In the genomic region with DNA sequence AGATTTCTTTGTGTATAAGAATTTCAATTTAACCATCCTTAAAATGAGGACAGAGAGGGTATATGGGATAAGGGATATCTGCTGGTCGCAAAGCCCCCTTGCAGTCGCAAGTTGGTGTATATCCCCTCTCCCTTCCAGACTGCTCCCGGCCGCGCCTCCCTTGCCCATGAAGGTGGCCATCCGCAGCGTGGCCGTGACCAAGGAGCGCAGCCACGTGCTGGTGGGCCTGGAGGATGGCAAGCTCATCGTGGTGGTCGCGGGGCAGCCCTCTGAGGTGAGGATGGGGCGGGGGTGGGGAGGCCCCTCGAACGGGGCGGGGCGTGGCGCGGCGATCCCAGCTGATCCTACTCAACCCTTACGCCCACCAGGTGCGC, we compare ENCODE assay signal across 10 cellular contexts. TPM values are rescaled to one million over a fixed set of nuclear protein-coding genes. Genes with fewer than 3 reads are reported as not detected.
DNase-seq lines count a peak whose midpoint lies in the region; ATAC-seq, FAIRE-seq and TF ChIP-seq lines count a peak whose summit lies in the region.
"Had no signal": no experiment of that assay in that cellular context is flagged by ENCODE, and none has a peak within 500 bp of the region (broad histone marks: within the 10 kb centered on the region; RNA-seq: fewer than 3 reads in every experiment).

No MANE protein-coding gene starts in this region.

- CTCF ChIA-PET in Caco-2 (lab: Charles Lee): no interaction called here

- H3K27ac ChIP-seq in ACC112 (ENCODE audit: low read depth, low read length): no peak overlapping the region
- H3K27ac ChIP-seq in epithelial cell of prostate: peak overlapping the region; percentile 52
- no peak overlapping the region for H3K27ac ChIP-seq in neural cell (ENCODE audit: low read length)
- H3K27ac ChIP-seq in foreskin keratinocyte: no peak overlapping the region
- H3K27ac ChIP-seq: KMS-11 had no signal

- H3F3A ChIP-seq in neural cell (ENCODE audit: insufficient read depth, low read length, poor library complexity, severe bottlenecking): no peaks in the 10 kb centered on the region

- H3K27me3 ChIP-seq in ACC112 (ENCODE audit: insufficient read depth, low read length) (no peaks in the 10 kb centered on the region), neural cell (ENCODE audit: insufficient read depth, low read depth, low read length) (no peaks in the 10 kb centered on the region), foreskin keratinocyte (no peaks in the 10 kb centered on the region), Caco-2 (replicated peaks; ENCODE audit: control insufficient read depth, insufficient read depth, low read length) (no peaks in the 10 kb centered on the region)

- H3K9ac ChIP-seq in neural cell (ENCODE audit: low read length): no peak overlapping the region
- H3K9ac ChIP-seq: KMS-11 had no signal

- H3K4me1 Mint-ChIP-seq in Caco-2 (ENCODE audit: low read depth, unreplicated experiment): no peaks in the 10 kb centered on the region

- no peaks in the 10 kb centered on the region for H3K9me2 ChIP-seq in neural cell (ENCODE audit: insufficient read depth, low read length)

- no peaks in the 10 kb centered on the region for H4K20me1 ChIP-seq in neural cell (ENCODE audit: insufficient read depth)

- no peak overlapping the region for H3K4me3 Mint-ChIP-seq in Caco-2 (ENCODE audit: unreplicated experiment)

- H3K9me3 ChIP-seq in neural cell (ENCODE audit: low read length): no peaks in the 10 kb centered on the region
- H3K9me3 ChIP-seq in Caco-2: no peaks in the 10 kb centered on the region

- no peak overlapping the region for H3K27ac Mint-ChIP-seq in Caco-2 (ENCODE audit: unreplicated experiment)

- ATAC-seq in GM21423 (IDR thresholded peaks at IDR 0.05; ENCODE audit: unreplicated experiment) (no peak), foreskin keratinocyte (no peak)

- H3K9me3 Mint-ChIP-seq in Caco-2 (ENCODE audit: unreplicated experiment): no peaks in the 10 kb centered on the region

- no peak overlapping the region for H3K4me2 ChIP-seq in neural cell (ENCODE audit: low read length)
- H3K4me2 ChIP-seq: KMS-11 had no signal

- no TSS peak for BruUV-seq in Caco-2 (replicated peaks; lab: Mats Ljungman, UMichigan)

- intact Hi-C loops in Caco-2 (cut with micrococcal nuclease; ENCODE audit: unreplicated experiment): no loop called here

- H3K4me3 ChIP-seq in ACC112 (ENCODE audit: low read depth, low read length) (peak overlapping the region; percentile 83), neural cell (ENCODE audit: low read length) (peak overlapping the region; percentile 48), Caco-2 (ENCODE audit: low read depth, low read length) (no peak overlapping the region)

- POLR2A ChIA-PET in Caco-2 (lab: Charles Lee): no interaction called here

- no peak for TF ChIP-seq EP300 in neural cell (conservative IDR thresholded peaks at IDR 0.05; ENCODE audit: poor library complexity, severe bottlenecking)

- no peak for TF ChIP-seq RAD21 in neural cell (conservative IDR thresholded peaks at IDR 0.05)

- H3K79me2 ChIP-seq in ACC112 (ENCODE audit: control insufficient read depth, insufficient read depth, low read length, unreplicated experiment) (no peaks in the 10 kb centered on the region), neural cell (replicated peaks; ENCODE audit: insufficient read depth, low read length) (no peaks in the 10 kb centered on the region)

- H3K36me3 Mint-ChIP-seq in Caco-2 (ENCODE audit: insufficient read depth, unreplicated experiment): peaks cover 38% of the 10 kb centered on the region

- H3K4me1 ChIP-seq in ACC112 (ENCODE audit: control insufficient read depth, insufficient read depth, low read length, unreplicated experiment) (peaks cover 3% of the 10 kb centered on the region), foreskin keratinocyte (no peaks in the 10 kb centered on the region), Caco-2 (0 out of 2 replicates have a peak, but pooled peaks cover 4% of the 10 kb centered on the region)

- H3K27me3 Mint-ChIP-seq in Caco-2 (ENCODE audit: insufficient read depth, unreplicated experiment): no peaks in the 10 kb centered on the region

- TF ChIP-seq CTCF in neural cell (IDR thresholded peaks at IDR 0.05; ENCODE audit: poor library complexity, severe bottlenecking) (no peak), foreskin keratinocyte (conservative IDR thresholded peaks at IDR 0.05) (no peak), Caco-2 (IDR thresholded peaks at IDR 0.05; ENCODE audit: insufficient read depth in 1 of 2, low read depth in 1 of 2, low read length in 1 of 2, severe bottlenecking in 1 of 2, unreplicated experiment in 1 of 2) (no peak)

- H2AFZ ChIP-seq in ACC112 (ENCODE audit: low read length, unreplicated experiment) (peak overlapping the region; percentile 58), neural cell (ENCODE audit: low read depth, low read length) (no peak overlapping the region)

- no peak for FAIRE-seq in GM12892 (lab: Jason Lieb, UNC)
- FAIRE-seq: colon had no signal

- peak; percentile 22 for DNase-seq in HuH-7.5 (ENCODE audit: low spot score)
- DNase-seq in epithelial cell of prostate (ENCODE audit: low read depth, low spot score): no peak
- no peak for DNase-seq in GM12892 (ENCODE audit: insufficient read length)
- no peak for DNase-seq in foreskin keratinocyte
- no peak for DNase-seq in Caco-2

- no peaks in the 10 kb centered on the region for H3K36me3 ChIP-seq in ACC112 (ENCODE audit: insufficient read depth, low read length)
- no peaks in the 10 kb centered on the region for H3K36me3 ChIP-seq in neural cell (ENCODE audit: insufficient read depth, low read length)
- H3K36me3 ChIP-seq in Caco-2 (ENCODE audit: control insufficient read depth, insufficient read depth, low read length): peaks cover 1% of the 10 kb centered on the region; the same call in 1 of the 2 replicates

- TF ChIP-seq POLR2A in GM12892 (IDR thresholded peaks at IDR 0.05; ENCODE audit: low read depth, low read length): no peak; the same call in 1 of the 2 replicates

TF ChIP-seq in neural cell, 6 proteins besides CTCF, POLR2A, EP300 and RAD21:
- TF ChIP-seq TAF1 (IDR thresholded peaks at IDR 0.05; ENCODE audit: low read depth) (no peak), SMC3 (conservative IDR thresholded peaks at IDR 0.05; ENCODE audit: poor library complexity) (no peak), EZH2 (IDR thresholded peaks at IDR 0.05; ENCODE audit: borderline replicate concordance, insufficient read depth, low read length, poor library complexity, severe bottlenecking) (no peak), MXI1 (conservative IDR thresholded peaks at IDR 0.05; ENCODE audit: poor library complexity, severe bottlenecking) (no peak), POLR2AphosphoS5 (IDR thresholded peaks at IDR 0.05) (no peak)
- TF ChIP-seq, protein P1, sequence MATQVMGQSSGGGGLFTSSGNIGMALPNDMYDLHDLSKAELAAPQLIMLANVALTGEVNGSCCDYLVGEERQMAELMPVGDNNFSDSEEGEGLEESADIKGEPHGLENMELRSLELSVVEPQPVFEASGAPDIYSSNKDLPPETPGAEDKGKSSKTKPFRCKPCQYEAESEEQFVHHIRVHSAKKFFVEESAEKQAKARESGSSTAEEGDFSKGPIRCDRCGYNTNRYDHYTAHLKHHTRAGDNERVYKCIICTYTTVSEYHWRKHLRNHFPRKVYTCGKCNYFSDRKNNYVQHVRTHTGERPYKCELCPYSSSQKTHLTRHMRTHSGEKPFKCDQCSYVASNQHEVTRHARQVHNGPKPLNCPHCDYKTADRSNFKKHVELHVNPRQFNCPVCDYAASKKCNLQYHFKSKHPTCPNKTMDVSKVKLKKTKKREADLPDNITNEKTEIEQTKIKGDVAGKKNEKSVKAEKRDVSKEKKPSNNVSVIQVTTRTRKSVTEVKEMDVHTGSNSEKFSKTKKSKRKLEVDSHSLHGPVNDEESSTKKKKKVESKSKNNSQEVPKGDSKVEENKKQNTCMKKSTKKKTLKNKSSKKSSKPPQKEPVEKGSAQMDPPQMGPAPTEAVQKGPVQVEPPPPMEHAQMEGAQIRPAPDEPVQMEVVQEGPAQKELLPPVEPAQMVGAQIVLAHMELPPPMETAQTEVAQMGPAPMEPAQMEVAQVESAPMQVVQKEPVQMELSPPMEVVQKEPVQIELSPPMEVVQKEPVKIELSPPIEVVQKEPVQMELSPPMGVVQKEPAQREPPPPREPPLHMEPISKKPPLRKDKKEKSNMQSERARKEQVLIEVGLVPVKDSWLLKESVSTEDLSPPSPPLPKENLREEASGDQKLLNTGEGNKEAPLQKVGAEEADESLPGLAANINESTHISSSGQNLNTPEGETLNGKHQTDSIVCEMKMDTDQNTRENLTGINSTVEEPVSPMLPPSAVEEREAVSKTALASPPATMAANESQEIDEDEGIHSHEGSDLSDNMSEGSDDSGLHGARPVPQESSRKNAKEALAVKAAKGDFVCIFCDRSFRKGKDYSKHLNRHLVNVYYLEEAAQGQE (IDR thresholded peaks at IDR 0.05; ENCODE audit: borderline replicate concordance): no peak

RNA-seq across cellular contexts. Expression of a gene that starts 29.4 kb away (rescaled TPM):
- 3.0 and 3.3 TPM in 2 replicates for polyA plus RNA-seq in neural cell
- 1.2 and 1.3 TPM in 2 replicates for polyA minus RNA-seq in neural cell
- 79.6 TPM for polyA plus RNA-seq in GM12892 (2012; ENCODE audit: missing spikeins)
- 45.0 and 46.9 TPM in 2 replicates for total RNA-seq in foreskin keratinocyte
- 34.1 and 36.8 TPM in 2 replicates for polyA plus RNA-seq in foreskin keratinocyte
- 62.4 and 76.9 TPM in 2 replicates for total RNA-seq in Caco-2 (2022)

RNA-seq across cellular contexts. Expression of a gene that starts 32.3 kb away (rescaled TPM):
- 43.8 and 46.4 TPM in 2 replicates for polyA plus RNA-seq in neural cell
- 38.7 and 39.0 TPM in 2 replicates for polyA minus RNA-seq in neural cell
- 48.6 TPM for polyA plus RNA-seq in GM12892 (2012; ENCODE audit: missing spikeins)
- 35.6 and 42.5 TPM in 2 replicates for total RNA-seq in foreskin keratinocyte
- polyA plus RNA-seq in foreskin keratinocyte: 65.0 and 67.0 TPM in 2 replicates
- 52.7 and 60.8 TPM in 2 replicates for total RNA-seq in Caco-2 (2022)
